10 cellular contexts compared by ENCODE assay signal in genomic region chr17:10713336-10713735, GRCh38.
A peak's percentile ranks its signal among the peaks of the same experiment; 100 is the strongest.
DNase-seq lines count a peak whose midpoint lies in the region.
"Had no signal": no experiment of that assay in that cellular context is flagged by ENCODE, and none has a peak within 500 bp of the region (broad histone marks: within the 10 kb centered on the region; RNA-seq: fewer than 3 reads in every experiment).

No MANE protein-coding gene starts in this region.

- DNase-seq in EH (ENCODE audit: low read depth): peak; percentile 35
- DNase-seq in ELR (ENCODE audit: low read depth): peak; percentile 28
- peak; percentile 34 for DNase-seq in amniotic epithelial cell (ENCODE audit: low read depth)
- peak; percentile 22 for DNase-seq in hepatic stellate cell (ENCODE audit: low spot score)
- no peak for DNase-seq in COLO668 (lab: John Stamatoyannopoulos, UW; ENCODE audit: unreplicated experiment)
- no peak for DNase-seq in GM03348 (ENCODE audit: low spot score)
- no peak for DNase-seq in NCI-H1105 treated with DMSO at 0.1 percent for 48 hours (lab: John Stamatoyannopoulos, UW)
- DNase-seq: CD8-positive, alpha-beta memory T cell; DMS53; KBM-7 had no signal

Comparison
In these comparisons a context has a peak if more than half of its experiments do, and no peak if none do; other contexts are left out.
1. DNase-seq: peak in EH (single experiment), ELR (single experiment), amniotic epithelial cell (single experiment) and hepatic stellate cell (single experiment); none in COLO668 (single experiment), GM03348 (single experiment) and NCI-H1105 treated with DMSO at 0.1 percent for 48 hours (single experiment).